In genomic region chr15:75843618-75844610, GRCh38 we compare ENCODE assay signal across 8 cellular contexts.
DNase-seq lines count a peak whose midpoint lies in the region; TF ChIP-seq lines count a peak whose summit lies in the region.

No MANE protein-coding gene starts in this region.

- DNase-seq in NCI-H1105 treated with DMSO at 0.1 percent for 48 hours (lab: John Stamatoyannopoulos, UW) (peak; percentile 45), caudate nucleus (lab: John Stamatoyannopoulos, UW) (peak in 48 of 61 donors; percentile 3 to 70 (median 31)), iris pigment epithelial cell (ENCODE audit: low read depth) (peak; percentile 66), NCI-H1436 (lab: John Stamatoyannopoulos, UW) (no peak)
- peak; percentile 22 for DNase-seq in activated CD4-positive, CD25-positive, alpha-beta regulatory T cell treated with anti-CD3 and anti-CD28 coated beads, Interleukin-2, amount 50 U/mL, for 16 hours (ENCODE audit: low read depth, low spot score)
- peak; percentile 48 for DNase-seq in stimulated activated CD4-positive, alpha-beta T cell treated with anti-CD3 and anti-CD28 coated beads, Interleukin-12 subunit alpha, Interleukin-12 subunit beta, amount 100 ng/mL, for 4 hours

- H3K27ac ChIP-seq in HEK293 (ENCODE audit: extremely low read depth, low read depth, low read length): peak overlapping the region; percentile 93
- peak overlapping the region; percentile 70 for H3K27ac ChIP-seq in caudate nucleus (ENCODE audit: low read depth, low read length)

- peaks cover 33% of the 10 kb centered on the region for H3K4me1 ChIP-seq in HEK293 (ENCODE audit: control insufficient read depth, insufficient read depth, low read length)

- no peaks in the 10 kb centered on the region for H3K36me3 ChIP-seq in HEK293 (ENCODE audit: control insufficient read depth in 2 of 2, insufficient read depth in 1 of 2, low read length in 2 of 2)

- H3K4me3 ChIP-seq in GM08714 (ENCODE audit: low read length) (peak overlapping the region; percentile 84), HEK293 (ENCODE audit: low read depth, low read length) (peak overlapping the region; percentile 86)

- CTCF ChIA-PET in HEK293 (lab: Yijun Ruan, JAX): interaction anchor here (0.6 to 1.0 kb wide), 5 partner anchors 85 to 800 kb away, joined by 3 to 4 read pairs (median 3); no protein-coding TSS in a partner anchor

- POLR2A ChIA-PET in HEK293 (lab: Yijun Ruan, JAX): interaction anchor here (0.8 to 1.5 kb wide), 5 partner anchors 9 to 476 kb away, joined by 3 to 4 read pairs (median 4); partner anchors contain the start of gene TMEM266

- H3K9me3 ChIP-seq in HEK293 (ENCODE audit: control insufficient read depth, insufficient read depth, low read depth, low read length): no peaks in the 10 kb centered on the region

- TF ChIP-seq CTCF in HEK293 (tag by site-specific recombination; IDR thresholded peaks at IDR 0.05): no peak

TF ChIP-seq in HEK293, 187 proteins besides CTCF, POLR2A, EP300 and RAD21 (continues in another document):
- TF ChIP-seq ZNF48 (tag by site-specific recombination; IDR thresholded peaks at IDR 0.05) (no peak), ZNF426 (tag by site-specific recombination; IDR thresholded peaks at IDR 0.05) (no peak), TRIM28 (IDR thresholded peaks at IDR 0.05; ENCODE audit: borderline replicate concordance, low read length) (peak; percentile 33; the same call in 1 of the 2 replicates), AEBP2 (tag by site-specific recombination; IDR thresholded peaks at IDR 0.05; ENCODE audit: borderline replicate concordance) (no peak), KLF16 (tag by site-specific recombination; IDR thresholded peaks at IDR 0.05) (peak; percentile 56), ZNF335 (tag by site-specific recombination; conservative IDR thresholded peaks at IDR 0.05) (peak; percentile 80), ZFHX2 (tag by site-specific recombination; conservative IDR thresholded peaks at IDR 0.05) (no peak), ZNF404 (tag by site-specific recombination; IDR thresholded peaks at IDR 0.05) (no peak), ZBTB8A (tag by site-specific recombination; IDR thresholded peaks at IDR 0.05) (no peak), ZNF433 (tag by site-specific recombination; IDR thresholded peaks at IDR 0.05; ENCODE audit: low read depth) (no peak), KLF9 (tag by site-specific recombination; IDR thresholded peaks at IDR 0.05; ENCODE audit: low read depth) (peak; percentile 84), IKZF3 (tag by site-specific recombination; IDR thresholded peaks at IDR 0.05) (0 out of 2 replicates have a peak, but pooled peaks have one; percentile 10), ZNF2 (tag by site-specific recombination; IDR thresholded peaks at IDR 0.05) (0 out of 2 replicates have a peak, but pooled peaks have one; percentile 25), ZEB2 (tag by site-specific recombination; IDR thresholded peaks at IDR 0.05) (peak; percentile 57; the same call in 1 of the 2 replicates), ZNF692 (tag by site-specific recombination; IDR thresholded peaks at IDR 0.05) (peak; percentile 90), ZNF155 (tag by site-specific recombination; IDR thresholded peaks at IDR 0.05) (no peak), ZIC2 (tag by site-specific recombination; IDR thresholded peaks at IDR 0.05) (peak; percentile 22; the same call in 1 of the 2 replicates), KLF17 (tag by site-specific recombination; IDR thresholded peaks at IDR 0.05) (peak; percentile 35), ZNF639 (tag by site-specific recombination; IDR thresholded peaks at IDR 0.05) (no peak), KLF8 (tag by site-specific recombination; IDR thresholded peaks at IDR 0.05) (peak; percentile 94), PATZ1 (tag by site-specific recombination; IDR thresholded peaks at IDR 0.05) (peak; percentile 68), ZBTB17 (tag by site-specific recombination; IDR thresholded peaks at IDR 0.05) (peak; percentile 57; the same call in 1 of the 2 replicates), ZBTB26 (tag by site-specific recombination; optimal IDR thresholded peaks at IDR 0.05) (peak; percentile 82), OSR2 (tag by site-specific recombination; IDR thresholded peaks at IDR 0.05) (no peak), WT1 (tag by site-specific recombination; IDR thresholded peaks at IDR 0.05) (peak; percentile 31; the same call in 1 of the 2 replicates), ZNF670 (tag by site-specific recombination; IDR thresholded peaks at IDR 0.05; ENCODE audit: low read depth) (no peak), ZNF521 (tag by site-specific recombination; IDR thresholded peaks at IDR 0.05) (no peak), ZXDB (tag by site-specific recombination; IDR thresholded peaks at IDR 0.05) (peak; percentile 35; the same call in 1 of the 2 replicates), ZNF529 (tag by site-specific recombination; IDR thresholded peaks at IDR 0.05; ENCODE audit: insufficient replicate concordance) (no peak), OVOL3 (tag by site-specific recombination; IDR thresholded peaks at IDR 0.05) (no peak), ZNF140 (tag by site-specific recombination; IDR thresholded peaks at IDR 0.05) (no peak), ZNF548 (tag by site-specific recombination; IDR thresholded peaks at IDR 0.05) (no peak)
